11 cellular contexts compared by ENCODE assay signal in the genomic region with DNA sequence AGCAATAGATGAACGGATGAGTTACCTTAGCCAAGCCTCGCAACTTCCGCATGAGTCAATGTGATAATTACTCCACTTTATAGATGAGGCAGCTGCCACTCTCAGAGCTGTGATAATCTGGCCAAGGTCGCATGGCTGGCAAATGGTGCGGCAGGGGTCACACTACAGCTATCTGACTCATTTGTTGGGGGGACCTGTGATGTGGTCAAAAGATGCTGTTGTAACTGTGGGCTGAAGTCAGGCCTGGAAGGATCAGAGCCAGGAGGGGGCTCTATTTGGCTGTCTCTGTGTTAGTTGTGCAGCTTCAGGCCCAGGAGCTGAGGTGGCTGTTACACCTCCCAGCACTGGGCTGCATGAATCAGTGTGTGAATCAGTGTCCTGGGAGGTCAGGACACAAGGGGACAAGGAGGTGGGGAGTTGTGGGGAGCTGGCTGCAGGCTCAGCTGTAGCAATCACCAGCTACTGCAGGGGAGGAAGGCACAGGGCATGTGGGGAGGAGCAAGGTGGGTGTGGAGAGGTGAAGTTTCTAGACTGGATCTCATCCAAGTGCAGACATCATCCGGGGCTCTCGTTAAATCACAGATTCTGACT. TPM values are rescaled to one million over a fixed set of nuclear protein-coding genes. Genes with fewer than 3 reads are reported as not detected.
DNase-seq lines count a peak whose midpoint lies in the region; ATAC-seq lines count a peak whose summit lies in the region.
"Had no signal": no experiment of that assay in that cellular context is flagged by ENCODE, and none has a peak within 500 bp of the region (broad histone marks: within the 10 kb centered on the region; RNA-seq: fewer than 3 reads in every experiment).

No MANE protein-coding gene starts in this region.

- H3K27ac Mint-ChIP-seq in activated CD8-positive, alpha-beta T cell treated with anti-CD3 and anti-CD28 coated beads, Interleukin-2, amount 10 ng/mL, durations not matched to agents 7 days and 5 days, result no peak overlapping the region
- H3K27ac Mint-ChIP-seq in activated CD4-positive, alpha-beta T cell treated with anti-CD3 and anti-CD28 coated beads, Interleukin-2, amount 10 ng/mL, durations not matched to agents 24 days and 14 days, result no peak overlapping the region
- H3K27ac Mint-ChIP-seq: dendritic cell treated with granulocyte-macrophage colony-stimulating factor and Interleukin-4, amounts not matched to agents 40 ng/mL and 50 ng/mL, for 4 days had no signal

- intact Hi-C loops in activated CD4-positive, alpha-beta T cell treated with anti-CD3 and anti-CD28 coated beads, Interleukin-2, amount 10 ng/mL, durations not matched to agents 24 days and 14 days (cut with micrococcal nuclease), result no loop called here

- CTCF ChIA-PET in activated CD8-positive, alpha-beta T cell treated with anti-CD3 and anti-CD28 coated beads, Interleukin-2, amount 10 ng/mL, durations not matched to agents 7 days and 5 days (lab: Charles Lee), result interaction anchor here (1.3 kb wide), 1 partner anchor 49 kb away, joined by 3 read pairs; no protein-coding TSS in a partner anchor

- POLR2A ChIA-PET in activated CD8-positive, alpha-beta T cell treated with anti-CD3 and anti-CD28 coated beads, Interleukin-2, amount 10 ng/mL, durations not matched to agents 7 days and 5 days (lab: Charles Lee), result no interaction called here

- DNase-seq in ACHN (peak; percentile 74), HK-2 (ENCODE audit: unreplicated experiment) (peak; percentile 79), kidney glomerular epithelial cell (lab: John Stamatoyannopoulos, UW) (peak; percentile 81), GM19238 (ENCODE audit: insufficient read length, low spot score) (no peak), SKM-1 (lab: John Stamatoyannopoulos, UW; ENCODE audit: unreplicated experiment) (no peak)
- DNase-seq in activated CD8-positive, alpha-beta T cell treated with anti-CD3 and anti-CD28 coated beads, Interleukin-2, amount 10 ng/mL, durations not matched to agents 7 days and 5 days, result no peak
- no peak for DNase-seq in activated CD4-positive, alpha-beta T cell treated with anti-CD3 and anti-CD28 coated beads, Interleukin-2, amount 10 ng/mL, durations not matched to agents 24 days and 14 days
- DNase-seq: DMS153, NCI-H1105 treated with DMSO at 0.1 percent for 48 hours had no signal

- no peak overlapping the region for H3K4me3 Mint-ChIP-seq in activated CD8-positive, alpha-beta T cell treated with anti-CD3 and anti-CD28 coated beads, Interleukin-2, amount 10 ng/mL, durations not matched to agents 7 days and 5 days
- no peak overlapping the region for H3K4me3 Mint-ChIP-seq in activated CD4-positive, alpha-beta T cell treated with anti-CD3 and anti-CD28 coated beads, Interleukin-2, amount 10 ng/mL, durations not matched to agents 24 days and 14 days
- H3K4me3 Mint-ChIP-seq: dendritic cell treated with granulocyte-macrophage colony-stimulating factor and Interleukin-4, amounts not matched to agents 40 ng/mL and 50 ng/mL, for 4 days had no signal

- H3K4me1 Mint-ChIP-seq in activated CD8-positive, alpha-beta T cell treated with anti-CD3 and anti-CD28 coated beads, Interleukin-2, amount 10 ng/mL, durations not matched to agents 7 days and 5 days (ENCODE audit: low read depth), result no peaks in the 10 kb centered on the region
- H3K4me1 Mint-ChIP-seq in activated CD4-positive, alpha-beta T cell treated with anti-CD3 and anti-CD28 coated beads, Interleukin-2, amount 10 ng/mL, durations not matched to agents 24 days and 14 days, result no peaks in the 10 kb centered on the region

- H3K27me3 Mint-ChIP-seq in activated CD8-positive, alpha-beta T cell treated with anti-CD3 and anti-CD28 coated beads, Interleukin-2, amount 10 ng/mL, durations not matched to agents 7 days and 5 days (ENCODE audit: low read depth), result no peaks in the 10 kb centered on the region
- peaks cover 3% of the 10 kb centered on the region for H3K27me3 Mint-ChIP-seq in activated CD4-positive, alpha-beta T cell treated with anti-CD3 and anti-CD28 coated beads, Interleukin-2, amount 10 ng/mL, durations not matched to agents 24 days and 14 days

- in situ Hi-C loops in ACHN (cut with HindIII; ENCODE audit: low pct_ligation_motif_present, low pct_unique_long_range_greater_than_20kb, low sequenced_read_pairs), result no loop called here

- peak; percentile 39 for ATAC-seq in activated CD8-positive, alpha-beta T cell treated with anti-CD3 and anti-CD28 coated beads, Interleukin-2, amount 10 ng/mL, durations not matched to agents 7 days and 5 days
- no peak for ATAC-seq in GM21526 (IDR thresholded peaks at IDR 0.05; ENCODE audit: low FRiP score, unreplicated experiment)

- H3K36me3 Mint-ChIP-seq in activated CD8-positive, alpha-beta T cell treated with anti-CD3 and anti-CD28 coated beads, Interleukin-2, amount 10 ng/mL, durations not matched to agents 7 days and 5 days (ENCODE audit: low read depth), result no peaks in the 10 kb centered on the region
- no peaks in the 10 kb centered on the region for H3K36me3 Mint-ChIP-seq in activated CD4-positive, alpha-beta T cell treated with anti-CD3 and anti-CD28 coated beads, Interleukin-2, amount 10 ng/mL, durations not matched to agents 24 days and 14 days (ENCODE audit: low read depth)

- H3K9me3 Mint-ChIP-seq in activated CD8-positive, alpha-beta T cell treated with anti-CD3 and anti-CD28 coated beads, Interleukin-2, amount 10 ng/mL, durations not matched to agents 7 days and 5 days (ENCODE audit: insufficient read depth), result no peaks in the 10 kb centered on the region
- no peaks in the 10 kb centered on the region for H3K9me3 Mint-ChIP-seq in activated CD4-positive, alpha-beta T cell treated with anti-CD3 and anti-CD28 coated beads, Interleukin-2, amount 10 ng/mL, durations not matched to agents 24 days and 14 days
- H3K9me3 Mint-ChIP-seq: dendritic cell treated with granulocyte-macrophage colony-stimulating factor and Interleukin-4, amounts not matched to agents 40 ng/mL and 50 ng/mL, for 4 days had no signal

RNA-seq across cellular contexts. Expression of a gene that starts 33.1 kb away (rescaled TPM):
- total RNA-seq in activated CD8-positive, alpha-beta T cell treated with anti-CD3 and anti-CD28 coated beads, Interleukin-2, amount 10 ng/mL, durations not matched to agents 7 days and 5 days, result not detected
- 1.2 and 1.3 TPM in 2 replicates for total RNA-seq in activated CD4-positive, alpha-beta T cell treated with anti-CD3 and anti-CD28 coated beads, Interleukin-2, amount 10 ng/mL, durations not matched to agents 24 days and 14 days

RNA-seq across cellular contexts. Expression of a gene that starts 52.5 kb away (rescaled TPM):
- not detected for total RNA-seq in activated CD8-positive, alpha-beta T cell treated with anti-CD3 and anti-CD28 coated beads, Interleukin-2, amount 10 ng/mL, durations not matched to agents 7 days and 5 days
- not detected in 2 replicates for total RNA-seq in activated CD4-positive, alpha-beta T cell treated with anti-CD3 and anti-CD28 coated beads, Interleukin-2, amount 10 ng/mL, durations not matched to agents 24 days and 14 days

Comparison
In these comparisons a context has a peak if more than half of its experiments do, and no peak if none do; other contexts are left out.
1. DNase-seq: peak in ACHN (single experiment), HK-2 (single experiment) and kidney glomerular epithelial cell (single experiment); none in activated CD8-positive, alpha-beta T cell treated with anti-CD3 and anti-CD28 coated beads, Interleukin-2, amount 10 ng/mL, durations not matched to agents 7 days and 5 days (single experiment), GM19238 (single experiment), SKM-1 (single experiment) and activated CD4-positive, alpha-beta T cell treated with anti-CD3 and anti-CD28 coated beads, Interleukin-2, amount 10 ng/mL, durations not matched to agents 24 days and 14 days (single experiment).